Comparison of ENCODE assay signal across 1 cellular context in genomic region chr4:25159837-25160713, GRCh38.
TF ChIP-seq lines count a peak whose summit lies in the region.

TSS of gene SEPSECS (minus strand) at chr4:25160449. CDS start at chr4:25160369, 80 bp downstream.

TF ChIP-seq in K562, 482 proteins besides CTCF, POLR2A, EP300 and RAD21 (continued from another document and continues in another):
- TF ChIP-seq AFF4 (CRISPR knock-in tag; IDR thresholded peaks at IDR 0.05) (no peak), ID3 (CRISPR knock-in tag; IDR thresholded peaks at IDR 0.05) (no peak), ID3 (tag; IDR thresholded peaks at IDR 0.05) (no peak), ZKSCAN1 (IDR thresholded peaks at IDR 0.05; ENCODE audit: low read depth, low read length) (0 out of 2 replicates have a peak, but pooled peaks have one; percentile 19), ZFX (CRISPR knock-in tag; IDR thresholded peaks at IDR 0.05) (peak; percentile 90), MAFK (IDR thresholded peaks at IDR 0.05; ENCODE audit: low read length) (peak; percentile 55), MAZ (CRISPR knock-in tag; conservative IDR thresholded peaks at IDR 0.05 in 1 of 2, IDR thresholded peaks at IDR 0.05 in 1 of 2) (peak in 1 of 2 experiments; percentile 65; a peak in 1 of 4 replicates), TCF3 (CRISPR knock-in tag; IDR thresholded peaks at IDR 0.05) (0 out of 2 replicates have a peak, but pooled peaks have one; percentile 25), ZHX1 (conservative IDR thresholded peaks at IDR 0.05; ENCODE audit: low read length) (no peak), ZZZ3 (IDR thresholded peaks at IDR 0.05) (no peak), PTRF (tag; IDR thresholded peaks at IDR 0.05) (no peak), ZNF445 (CRISPR knock-in tag; IDR thresholded peaks at IDR 0.05; ENCODE audit: low read depth) (no peak), NFIX (CRISPR knock-in tag; IDR thresholded peaks at IDR 0.05; ENCODE audit: low read depth) (no peak), SAP30 (IDR thresholded peaks at IDR 0.05; ENCODE audit: borderline replicate concordance, insufficient read depth, low read depth, low read length, poor library complexity, severe bottlenecking) (peak; percentile 69), SP2 (IDR thresholded peaks at IDR 0.05; ENCODE audit: extremely low read depth, low read depth, low read length, poor library complexity, severe bottlenecking) (no peak), FOXP1 (CRISPR knock-in tag; IDR thresholded peaks at IDR 0.05) (no peak), ATF1 (CRISPR knock-in tag; IDR thresholded peaks at IDR 0.05) (no peak), ATF1 (tag; IDR thresholded peaks at IDR 0.05) (peak; percentile 65; the same call in 1 of the 2 replicates), CC2D1A (IDR thresholded peaks at IDR 0.05) (peak; percentile 43; the same call in 1 of the 2 replicates), IFI16 (CRISPR knock-in tag; IDR thresholded peaks at IDR 0.05) (no peak), SIN3A (IDR thresholded peaks at IDR 0.05; ENCODE audit: borderline replicate concordance in 2 of 2, control insufficient read depth in 1 of 2, low read depth in 2 of 2, low read length in 2 of 2) (peak; percentile 34 to 65; a peak in 2 of 4 replicates), MXD1 (CRISPR knock-in tag; IDR thresholded peaks at IDR 0.05; ENCODE audit: borderline replicate concordance, poor library complexity, severe bottlenecking) (no peak), NR4A1 (CRISPR knock-in tag; IDR thresholded peaks at IDR 0.05) (peak; percentile 18; the same call in 1 of the 2 replicates), NR4A1 (tag; IDR thresholded peaks at IDR 0.05) (no peak), CREB3L1 (IDR thresholded peaks at IDR 0.05; ENCODE audit: borderline replicate concordance, low read depth) (peak; percentile 70; the same call in 1 of the 2 replicates), JUND (IDR thresholded peaks at IDR 0.05; ENCODE audit: borderline replicate concordance, low read depth, low read length) (peak; percentile 26; the same call in 1 of the 2 replicates), JUND (tag; IDR thresholded peaks at IDR 0.05; ENCODE audit: borderline replicate concordance, low read depth, low read length) (no peak; the same call in 2 of the 3 replicates), BRD9 (IDR thresholded peaks at IDR 0.05; ENCODE audit: low read depth, partially characterized antibody) (peak; percentile 20), CHD1 (IDR thresholded peaks at IDR 0.05; ENCODE audit: low read length) (peak; percentile 22), MBD2 (IDR thresholded peaks at IDR 0.05; ENCODE audit: borderline replicate concordance, low read depth) (peak; percentile 39; the same call in 1 of the 2 replicates), POLR2AphosphoS2 (IDR thresholded peaks at IDR 0.05; ENCODE audit: low read length) (no peak; the same call in 1 of the 2 replicates), CTBP1 (IDR thresholded peaks at IDR 0.05; ENCODE audit: borderline replicate concordance) (0 out of 2 replicates have a peak, but pooled peaks have one; percentile 50), E2F4 (CRISPR knock-in tag; IDR thresholded peaks at IDR 0.05; ENCODE audit: low read depth) (no peak), TAF7 (tag; IDR thresholded peaks at IDR 0.05) (peak; percentile 78), ZNF609 (CRISPR knock-in tag; IDR thresholded peaks at IDR 0.05; ENCODE audit: borderline replicate concordance) (no peak), NR3C1 (CRISPR knock-in tag; IDR thresholded peaks at IDR 0.05) (0 out of 2 replicates have a peak, but pooled peaks have one; percentile 53), HDAC6 (IDR thresholded peaks at IDR 0.05; ENCODE audit: low read depth, low read length) (no peak), SREBF2 (CRISPR knock-in tag; IDR thresholded peaks at IDR 0.05) (no peak), HMG20A (CRISPR knock-in tag; conservative IDR thresholded peaks at IDR 0.05) (no peak), THAP7 (CRISPR knock-in tag; IDR thresholded peaks at IDR 0.05) (no peak), ZNF586 (CRISPR knock-in tag; conservative IDR thresholded peaks at IDR 0.05) (no peak), ZNF785 (CRISPR knock-in tag; IDR thresholded peaks at IDR 0.05) (no peak), ATF6 (CRISPR knock-in tag; IDR thresholded peaks at IDR 0.05) (peak; percentile 92; the same call in 1 of the 2 replicates), CBX1 (IDR thresholded peaks at IDR 0.05; ENCODE audit: low read depth) (peak; percentile 84), RNF2 (IDR thresholded peaks at IDR 0.05) (peak; percentile 37; the same call in 1 of the 2 replicates), MTA3 (IDR thresholded peaks at IDR 0.05; ENCODE audit: borderline replicate concordance) (peak; percentile 97), ZNF384 (IDR thresholded peaks at IDR 0.05; ENCODE audit: low read depth, low read length) (peak; percentile 97), DPF2 (IDR thresholded peaks at IDR 0.05) (0 out of 2 replicates have a peak, but pooled peaks have one; percentile 36), KDM5B (IDR thresholded peaks at IDR 0.05; ENCODE audit: insufficient replicate concordance, low read depth, low read length) (peak; percentile 80)
